ENCODE assay signal across 8 cellular contexts in the genomic region with DNA sequence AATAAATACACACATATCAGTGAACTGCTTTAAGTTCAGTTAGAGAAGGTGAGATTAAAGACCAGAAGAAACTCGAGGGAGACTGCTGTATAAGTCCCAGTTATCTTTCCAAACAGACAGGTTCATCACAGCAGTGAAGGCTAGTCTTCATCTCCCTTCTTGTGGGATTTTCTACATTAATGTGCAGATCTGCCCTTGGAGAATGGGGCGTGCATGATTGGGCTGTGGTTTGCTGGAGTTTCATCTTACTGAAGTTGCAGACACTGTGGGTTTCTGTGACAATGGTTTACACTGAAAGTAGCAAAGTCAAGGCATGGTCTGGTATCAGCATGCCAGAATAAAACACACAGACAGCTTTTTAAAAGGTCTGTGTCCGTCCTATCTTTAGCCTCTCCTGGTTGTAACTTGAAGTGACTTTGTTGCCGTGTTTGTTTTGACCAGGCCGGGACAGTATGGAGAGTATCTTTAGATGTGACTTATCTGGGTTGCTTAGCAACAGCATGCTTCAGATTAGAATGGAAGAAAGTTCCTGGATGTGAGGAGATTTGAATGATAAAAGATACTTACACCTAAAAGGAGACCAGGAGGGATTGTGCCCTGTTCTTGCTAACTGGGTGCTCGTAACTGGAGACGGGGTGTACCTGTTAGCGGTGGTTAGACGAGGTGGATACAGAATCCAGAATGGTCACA. TPM values are rescaled to one million over a fixed set of nuclear protein-coding genes. Genes with fewer than 3 reads are reported as not detected.
DNase-seq lines count a peak whose midpoint lies in the region; ATAC-seq and TF ChIP-seq lines count a peak whose summit lies in the region.

No MANE protein-coding gene starts in this region.

- H3K4me1 ChIP-seq in breast epithelium (peaks cover 0 to 3% of the 10 kb centered on the region in 2 donors), mucosa of rectum (ENCODE audit: control insufficient read depth in 2 of 2, insufficient read depth in 2 of 2, low read length in 2 of 2) (peaks cover 39 to 51% of the 10 kb centered on the region in 2 donors)

- no peak for TF ChIP-seq POLR2A in breast epithelium (IDR thresholded peaks at IDR 0.05)

- peak overlapping the region; percentile 18 to 97 for H3K9ac ChIP-seq in mucosa of rectum (ENCODE audit: low read depth in 1 of 2, low read length in 2 of 2)

- ATAC-seq in HG03439 (IDR thresholded peaks at IDR 0.05; ENCODE audit: unreplicated experiment) (no peak), HG03095 (IDR thresholded peaks at IDR 0.05; ENCODE audit: unreplicated experiment) (no peak)

- CTCF ChIA-PET in AG04449 (lab: Yijun Ruan, JAX), result no interaction called here

- H3K27me3 ChIP-seq in breast epithelium (no peaks in the 10 kb centered on the region), mucosa of rectum (ENCODE audit: control insufficient read depth in 2 of 2, insufficient read depth in 2 of 2, low read length in 2 of 2) (no peaks in the 10 kb centered on the region)

- POLR2A ChIA-PET in AG04449 (lab: Yijun Ruan, JAX), result no interaction called here

- DNase-seq in AG04449 (ENCODE audit: low read depth, low spot score) (no peak), breast epithelium (ENCODE audit: low spot score in 2 of 2) (no peak), GM13976 (ENCODE audit: low spot score) (no peak), NCI-H128 (lab: John Stamatoyannopoulos, UW; ENCODE audit: unreplicated experiment) (no peak)
- peak; percentile 79 for DNase-seq in Jurkat, Clone E6-1 (ENCODE audit: low read depth, low spot score)

- in situ Hi-C loops in GM13976 (cut with MboI; ENCODE audit: low sequenced_read_pairs, unreplicated experiment), result no loop called here

- H3K36me3 ChIP-seq in breast epithelium, result no peaks in the 10 kb centered on the region
- H3K36me3 ChIP-seq in mucosa of rectum (ENCODE audit: control insufficient read depth in 2 of 2, insufficient read depth in 2 of 2, low read length in 2 of 2), result peaks cover 0 to 2% of the 10 kb centered on the region in 2 donors

- TF ChIP-seq CTCF in AG04449 (IDR thresholded peaks at IDR 0.05; ENCODE audit: insufficient read depth, low read length, missing control alignments), result no peak
- TF ChIP-seq CTCF in breast epithelium (IDR thresholded peaks at IDR 0.05), result no peak
- TF ChIP-seq CTCF in GM13976 (IDR thresholded peaks at IDR 0.05; ENCODE audit: borderline replicate concordance, control extremely low read depth, extremely low read depth, insufficient read depth, missing control alignments), result no peak

- intact Hi-C loops in breast epithelium (cut with DNase I; ENCODE audit: low total_unique reads), result no loop called here

- peak overlapping the region in 1 of 2 donors; percentile 96 for H3K27ac ChIP-seq in breast epithelium
- H3K27ac ChIP-seq in mucosa of rectum (ENCODE audit: low read depth in 2 of 2, low read length in 2 of 2), result peak overlapping the region; percentile 97 to 98

- H3K4me3 ChIP-seq in AG04449 (ENCODE audit: low read depth, low read length) (peak overlapping the region; percentile 96), breast epithelium (peak overlapping the region; percentile 82 to 91 (median 86)), mucosa of rectum (ENCODE audit: low read length in 2 of 2) (peak overlapping the region; percentile 88 to 94)
- H3K4me3 ChIP-seq in Jurkat, Clone E6-1 (ENCODE audit: low read length), result peak overlapping the region; percentile 89

- H3K9me3 ChIP-seq in breast epithelium (no peaks in the 10 kb centered on the region), mucosa of rectum (ENCODE audit: control insufficient read depth in 2 of 2, low read length in 2 of 2) (no peaks in the 10 kb centered on the region)

RNA-seq across cellular contexts. Expression of a gene that starts 16.1 kb away (rescaled TPM):
- 38.6 TPM for polyA plus RNA-seq in Jurkat, Clone E6-1 (2012; ENCODE audit: insufficient read depth, insufficient read length)
- total RNA-seq in breast epithelium, result 10 to 100 TPM; 25.4 to 25.9 (median 25.5) TPM

RNA-seq across cellular contexts. Expression of a gene that starts 16.2 kb away (rescaled TPM):
- 1.4 TPM for polyA plus RNA-seq in Jurkat, Clone E6-1 (2012; ENCODE audit: insufficient read depth, insufficient read length)
- 1 to 10 TPM; 2.1 to 3.6 (median 2.8) TPM for total RNA-seq in breast epithelium

RNA-seq across cellular contexts. Expression of a gene that starts 35.7 kb away (rescaled TPM):
- not detected for polyA plus RNA-seq in Jurkat, Clone E6-1 (2012; ENCODE audit: insufficient read depth, insufficient read length)
- total RNA-seq in breast epithelium, result not detected

RNA-seq across cellular contexts. Expression of a gene that starts 41.3 kb away (rescaled TPM):
- 22.1 TPM for polyA plus RNA-seq in Jurkat, Clone E6-1 (2012; ENCODE audit: insufficient read depth, insufficient read length)
- 10 to 100 TPM; 20.8 to 27.1 (median 24.6) TPM for total RNA-seq in breast epithelium

RNA-seq across cellular contexts. Expression of a gene that starts 58.5 kb away (rescaled TPM):
- 12.5 TPM for polyA plus RNA-seq in Jurkat, Clone E6-1 (2012; ENCODE audit: insufficient read depth, insufficient read length)
- total RNA-seq in breast epithelium, result 10 to 100 TPM in 2 of 3 donors, 1 to 10 TPM in 1; 9.3 to 17.7 (median 12.8) TPM
